ENCODE assay signal across 8 cellular contexts in genomic region chr17:63621684-63622570, GRCh38. TPM values are rescaled to one million over a fixed set of nuclear protein-coding genes. Genes with fewer than 3 reads are reported as not detected.
A peak's percentile ranks its signal among the peaks of the same experiment; 100 is the strongest.
DNase-seq lines count a peak whose midpoint lies in the region; ATAC-seq and TF ChIP-seq lines count a peak whose summit lies in the region.

Gene MAP3K3, plus strand, starts transcription at chr17:63622417. Its CDS starts 343 bp downstream, at chr17:63622760.

- peak within 1 kb of the TSS; percentile 95 for H3K4me3 Mint-ChIP-seq in activated naive CD8-positive, alpha-beta T cell treated with anti-CD3 and anti-CD28 coated beads, Interleukin-2, amount 50 U/mL, for 24 hours

- H3K27me3 Mint-ChIP-seq in activated naive CD8-positive, alpha-beta T cell treated with anti-CD3 and anti-CD28 coated beads, Interleukin-2, amount 50 U/mL, for 24 hours: no peaks in the 10 kb centered on the region

- TF ChIP-seq POLR2A in ovary (IDR thresholded peaks at IDR 0.05) (peak; percentile 75), thyroid gland (IDR thresholded peaks at IDR 0.05) (peak; percentile 5 to 85)

- no peaks in the 10 kb centered on the region for H3K27me3 ChIP-seq in ovary
- H3K27me3 ChIP-seq in thyroid gland: no peaks in the 10 kb centered on the region

- TF ChIP-seq CTCF in GM12873 (IDR thresholded peaks at IDR 0.05; ENCODE audit: insufficient read depth, low read depth, low read length, missing control alignments) (peak; percentile 28), ovary (IDR thresholded peaks at IDR 0.05) (peak in 2 of 3 donors; percentile 11 to 14), thyroid gland (IDR thresholded peaks at IDR 0.05) (peak in 2 of 6 experiments; percentile 3 to 21)

- peak within 1 kb of the TSS; percentile 85 for H3K27ac Mint-ChIP-seq in activated naive CD8-positive, alpha-beta T cell treated with anti-CD3 and anti-CD28 coated beads, Interleukin-2, amount 50 U/mL, for 24 hours

- no peak for TF ChIP-seq EP300 in ovary (IDR thresholded peaks at IDR 0.05)

- WGBS in ovary, 3 donors: 0% methylated on average over 68 to 75 of the region's 75 CpGs
- 0 to 1% methylated on average over 15 to 49 of the region's 75 CpGs for WGBS in thyroid gland, 2 donors

- H3K27ac ChIP-seq in ovary (peak within 1 kb of the TSS; percentile 72 to 89), thyroid gland (peak within 1 kb of the TSS; percentile 61 to 76 (median 75))

- H3K9me3 ChIP-seq in ovary (no peaks in the 10 kb centered on the region), thyroid gland (no peaks in the 10 kb centered on the region)

- DNase-seq in NCI-H1417 treated with DMSO at 0.1 percent for 48 hours (lab: John Stamatoyannopoulos, UW) (peak; percentile 98), SW480 (ENCODE audit: low spot score) (peak; percentile 100), Right ventricle myocardium inferior (ENCODE audit: missing footprints) (peak; percentile 99), ovary (peak; percentile 98 to 99 (median 99)), thyroid gland (peak; percentile 99 to 100)
- peak; percentile 94 for DNase-seq in activated naive CD8-positive, alpha-beta T cell treated with anti-CD3 and anti-CD28 coated beads, Interleukin-2, amount 50 U/mL, for 24 hours

- no peaks in the 10 kb centered on the region for H3K9me3 Mint-ChIP-seq in activated naive CD8-positive, alpha-beta T cell treated with anti-CD3 and anti-CD28 coated beads, Interleukin-2, amount 50 U/mL, for 24 hours

- H3K4me1 ChIP-seq in ovary (ENCODE audit: insufficient read depth) (peaks cover 6% of the 10 kb centered on the region), thyroid gland (peaks cover 19 to 24% of the 10 kb centered on the region in 2 donors)

- no peaks in the 10 kb centered on the region for H3K36me3 ChIP-seq in ovary
- H3K36me3 ChIP-seq in thyroid gland: no peaks in the 10 kb centered on the region

- H3K4me3 ChIP-seq in ovary (peak within 1 kb of the TSS; percentile 64), thyroid gland (replicated peaks in 1 of 3) (peak within 1 kb of the TSS; percentile 35 to 82 (median 64))

- intact Hi-C loops in Right ventricle myocardium inferior (cut with DNase I) (loop anchor here (5.0 kb wide), 1 partner anchor 75 kb away; no protein-coding TSS in a partner anchor), ovary (cut with DNase I) (no loop called here), thyroid gland (cut with DNase I) (no loop called here)

- no peaks in the 10 kb centered on the region for H3K36me3 Mint-ChIP-seq in activated naive CD8-positive, alpha-beta T cell treated with anti-CD3 and anti-CD28 coated beads, Interleukin-2, amount 50 U/mL, for 24 hours (ENCODE audit: low read depth)

- peaks cover 39% of the 10 kb centered on the region for H3K4me1 Mint-ChIP-seq in activated naive CD8-positive, alpha-beta T cell treated with anti-CD3 and anti-CD28 coated beads, Interleukin-2, amount 50 U/mL, for 24 hours

- ATAC-seq in HG02763 (IDR thresholded peaks at IDR 0.05; ENCODE audit: unreplicated experiment): peak; percentile 89
- peak; percentile 95 for ATAC-seq in activated naive CD8-positive, alpha-beta T cell treated with anti-CD3 and anti-CD28 coated beads, Interleukin-2, amount 50 U/mL, for 24 hours
- peak; percentile 97 for ATAC-seq in Right ventricle myocardium inferior

RNA-seq across cellular contexts. Expression of gene MAP3K3, which starts in this region (rescaled TPM):
- total RNA-seq in Right ventricle myocardium inferior (38.4 TPM), ovary (10 to 100 TPM; 32.2 to 41.0 (median 36.3) TPM), thyroid gland (10 to 100 TPM; 38.6 to 68.0 (median 43.8) TPM)
- 10 to 100 TPM; 34.0 to 36.4 TPM for polyA plus RNA-seq in ovary

Comparison
In these comparisons a context has a peak if more than half of its experiments do, and no peak if none do; other contexts are left out.
1. Peak in every context shown above with its lines: DNase-seq, ATAC-seq, H3K4me3 ChIP-seq and H3K27ac ChIP-seq.